8 cellular contexts compared by ENCODE assay signal in the genomic region with DNA sequence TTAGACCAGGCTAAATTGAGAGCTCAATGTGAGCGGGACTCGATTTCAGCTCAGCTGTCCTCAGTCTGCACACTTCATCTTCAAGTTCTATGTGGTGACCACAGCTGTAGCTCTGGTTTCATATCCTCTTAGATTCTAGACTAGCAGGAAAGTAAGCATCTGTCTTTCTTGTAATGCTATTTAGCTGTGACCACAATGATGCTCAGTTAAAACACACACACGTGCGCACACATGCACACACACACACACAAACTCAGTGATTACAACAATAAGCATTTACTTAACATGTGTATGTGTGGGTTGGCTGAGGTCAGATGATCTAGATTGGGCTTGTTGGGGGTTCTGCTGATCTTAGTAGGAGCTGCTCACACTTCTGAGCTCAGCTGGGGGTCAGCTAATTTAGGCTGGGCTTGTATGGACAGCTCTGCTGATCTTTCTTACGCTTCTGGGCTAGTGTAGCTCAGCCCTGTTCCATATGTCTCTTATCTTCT.
DNase-seq lines count a peak whose midpoint lies in the region; ATAC-seq and TF ChIP-seq lines count a peak whose summit lies in the region.

No MANE protein-coding gene starts in this region.

- peaks cover 28 to 43% of the 10 kb centered on the region in 2 donors for H3K4me1 Mint-ChIP-seq in immature natural killer cell

- peak; percentile 96 for ATAC-seq in GM18498 (IDR thresholded peaks at IDR 0.05; ENCODE audit: unreplicated experiment)
- peak; percentile 99 for ATAC-seq in GM21528 (IDR thresholded peaks at IDR 0.05; ENCODE audit: low FRiP score, unreplicated experiment)
- peak; percentile 99 for ATAC-seq in HG03460 (IDR thresholded peaks at IDR 0.05; ENCODE audit: unreplicated experiment)

- H3K9me3 Mint-ChIP-seq in immature natural killer cell, result peaks cover 0 to 2% (median 0%) of the 10 kb centered on the region in 6 donors

- peaks cover 0 to 4% (median 4%) of the 10 kb centered on the region in 3 donors for H3K36me3 Mint-ChIP-seq in immature natural killer cell

- peak overlapping the region; percentile 32 to 81 (median 53) for H3K27ac Mint-ChIP-seq in immature natural killer cell

- POLR2A ChIA-PET in HEK293T (lab: Yijun Ruan, JAX), result no interaction called here

- in situ Hi-C loops in ACHN (cut with HindIII; ENCODE audit: low pct_ligation_motif_present, low pct_unique_long_range_greater_than_20kb, low sequenced_read_pairs), result no loop called here

- peak; percentile 8 to 36 (median 24) for DNase-seq in immature natural killer cell
- DNase-seq in HEK293T (ENCODE audit: extremely low spot score), result no peak
- DNase-seq in HK-2 (ENCODE audit: unreplicated experiment), result no peak
- DNase-seq in DMS79 (lab: John Stamatoyannopoulos, UW), result no peak
- DNase-seq in ACHN, result no peak

- peak overlapping the region; percentile 62 to 74 (median 66) for H3K4me3 Mint-ChIP-seq in immature natural killer cell

- peaks cover 0 to 2% (median 0%) of the 10 kb centered on the region in 3 donors for H3K27me3 Mint-ChIP-seq in immature natural killer cell (ENCODE audit: low read depth in 3 of 3)

- CTCF ChIA-PET in HEK293T (lab: Yijun Ruan, JAX), result interaction anchor here (0.7 kb wide), 1 partner anchor 176 kb away, joined by 3 read pairs; no protein-coding TSS in a partner anchor

TF ChIP-seq in HEK293T, 16 proteins besides CTCF, POLR2A, EP300 and RAD21:
- TF ChIP-seq L3MBTL2 (conservative IDR thresholded peaks at IDR 0.05) (no peak), ZNF384 (IDR thresholded peaks at IDR 0.05) (no peak), HDGF (IDR thresholded peaks at IDR 0.05; ENCODE audit: borderline replicate concordance) (no peak), FOXA1 (IDR thresholded peaks at IDR 0.05) (no peak), LEF1 (IDR thresholded peaks at IDR 0.05; ENCODE audit: borderline replicate concordance) (no peak), NFRKB (IDR thresholded peaks at IDR 0.05) (no peak), FOXK2 (IDR thresholded peaks at IDR 0.05) (no peak), FOXM1 (IDR thresholded peaks at IDR 0.05; ENCODE audit: borderline replicate concordance) (no peak), CTBP1 (IDR thresholded peaks at IDR 0.05; ENCODE audit: borderline replicate concordance) (no peak), TARDBP (IDR thresholded peaks at IDR 0.05) (no peak), SP1 (IDR thresholded peaks at IDR 0.05) (no peak)
- TF ChIP-seq, protein P1, sequence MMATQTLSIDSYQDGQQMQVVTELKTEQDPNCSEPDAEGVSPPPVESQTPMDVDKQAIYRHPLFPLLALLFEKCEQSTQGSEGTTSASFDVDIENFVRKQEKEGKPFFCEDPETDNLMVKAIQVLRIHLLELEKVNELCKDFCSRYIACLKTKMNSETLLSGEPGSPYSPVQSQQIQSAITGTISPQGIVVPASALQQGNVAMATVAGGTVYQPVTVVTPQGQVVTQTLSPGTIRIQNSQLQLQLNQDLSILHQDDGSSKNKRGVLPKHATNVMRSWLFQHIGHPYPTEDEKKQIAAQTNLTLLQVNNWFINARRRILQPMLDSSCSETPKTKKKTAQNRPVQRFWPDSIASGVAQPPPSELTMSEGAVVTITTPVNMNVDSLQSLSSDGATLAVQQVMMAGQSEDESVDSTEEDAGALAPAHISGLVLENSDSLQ (IDR thresholded peaks at IDR 0.05), result no peak
TF ChIP-seq in HEK293T: peak in this region for 0.

Comparison
In these comparisons a context has a peak if more than half of its experiments do, and no peak if none do; other contexts are left out.
1. DNase-seq: peak in immature natural killer cell (3 of 3); none in HEK293T (single experiment), HK-2 (single experiment), DMS79 (single experiment) and ACHN (single experiment).
2. Peak in every context shown above with its lines, with median percentiles within 50 percentile points of each other: ATAC-seq.